In genomic region chr12:117778656-117779055, GRCh38 we compare ENCODE assay signal across 6 cellular contexts.
"Had no signal": no experiment of that assay in that cellular context is flagged by ENCODE, and none has a peak within 500 bp of the region (broad histone marks: within the 10 kb centered on the region; RNA-seq: fewer than 3 reads in every experiment).

No MANE protein-coding gene starts in this region.

- DNase-seq: GM23248, GOT3, H9, HCEC 1CT, IMR-90, KG1 had no signal

- H3K27ac ChIP-seq: GM23248 had no signal
